1 cellular context compared by ENCODE assay signal in the genomic region with DNA sequence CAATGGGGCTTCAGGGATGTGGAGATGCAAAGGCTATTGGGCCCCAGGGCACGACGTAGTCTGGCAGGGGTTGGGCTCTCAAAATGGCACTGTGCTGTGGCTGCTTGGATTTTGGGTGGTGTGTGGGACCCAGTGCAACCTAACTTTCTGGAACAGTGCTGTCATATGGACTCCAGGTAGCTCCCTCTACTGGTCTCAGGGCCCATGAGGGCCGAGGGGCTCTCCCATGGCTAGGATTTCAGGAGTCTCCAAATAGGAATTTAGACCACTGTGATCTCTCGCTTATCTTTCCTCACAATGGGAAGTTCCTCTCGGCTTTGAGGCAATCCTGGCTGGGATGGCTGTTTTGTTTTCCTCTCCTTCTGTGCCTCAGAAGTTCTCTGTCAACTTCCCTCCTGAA.
TF ChIP-seq lines count a peak whose summit lies in the region.

No MANE protein-coding gene starts in this region.

TF ChIP-seq in GM23338, 12 proteins besides CTCF, POLR2A, EP300 and RAD21 (continued from another document):
- TF ChIP-seq, protein P1, sequence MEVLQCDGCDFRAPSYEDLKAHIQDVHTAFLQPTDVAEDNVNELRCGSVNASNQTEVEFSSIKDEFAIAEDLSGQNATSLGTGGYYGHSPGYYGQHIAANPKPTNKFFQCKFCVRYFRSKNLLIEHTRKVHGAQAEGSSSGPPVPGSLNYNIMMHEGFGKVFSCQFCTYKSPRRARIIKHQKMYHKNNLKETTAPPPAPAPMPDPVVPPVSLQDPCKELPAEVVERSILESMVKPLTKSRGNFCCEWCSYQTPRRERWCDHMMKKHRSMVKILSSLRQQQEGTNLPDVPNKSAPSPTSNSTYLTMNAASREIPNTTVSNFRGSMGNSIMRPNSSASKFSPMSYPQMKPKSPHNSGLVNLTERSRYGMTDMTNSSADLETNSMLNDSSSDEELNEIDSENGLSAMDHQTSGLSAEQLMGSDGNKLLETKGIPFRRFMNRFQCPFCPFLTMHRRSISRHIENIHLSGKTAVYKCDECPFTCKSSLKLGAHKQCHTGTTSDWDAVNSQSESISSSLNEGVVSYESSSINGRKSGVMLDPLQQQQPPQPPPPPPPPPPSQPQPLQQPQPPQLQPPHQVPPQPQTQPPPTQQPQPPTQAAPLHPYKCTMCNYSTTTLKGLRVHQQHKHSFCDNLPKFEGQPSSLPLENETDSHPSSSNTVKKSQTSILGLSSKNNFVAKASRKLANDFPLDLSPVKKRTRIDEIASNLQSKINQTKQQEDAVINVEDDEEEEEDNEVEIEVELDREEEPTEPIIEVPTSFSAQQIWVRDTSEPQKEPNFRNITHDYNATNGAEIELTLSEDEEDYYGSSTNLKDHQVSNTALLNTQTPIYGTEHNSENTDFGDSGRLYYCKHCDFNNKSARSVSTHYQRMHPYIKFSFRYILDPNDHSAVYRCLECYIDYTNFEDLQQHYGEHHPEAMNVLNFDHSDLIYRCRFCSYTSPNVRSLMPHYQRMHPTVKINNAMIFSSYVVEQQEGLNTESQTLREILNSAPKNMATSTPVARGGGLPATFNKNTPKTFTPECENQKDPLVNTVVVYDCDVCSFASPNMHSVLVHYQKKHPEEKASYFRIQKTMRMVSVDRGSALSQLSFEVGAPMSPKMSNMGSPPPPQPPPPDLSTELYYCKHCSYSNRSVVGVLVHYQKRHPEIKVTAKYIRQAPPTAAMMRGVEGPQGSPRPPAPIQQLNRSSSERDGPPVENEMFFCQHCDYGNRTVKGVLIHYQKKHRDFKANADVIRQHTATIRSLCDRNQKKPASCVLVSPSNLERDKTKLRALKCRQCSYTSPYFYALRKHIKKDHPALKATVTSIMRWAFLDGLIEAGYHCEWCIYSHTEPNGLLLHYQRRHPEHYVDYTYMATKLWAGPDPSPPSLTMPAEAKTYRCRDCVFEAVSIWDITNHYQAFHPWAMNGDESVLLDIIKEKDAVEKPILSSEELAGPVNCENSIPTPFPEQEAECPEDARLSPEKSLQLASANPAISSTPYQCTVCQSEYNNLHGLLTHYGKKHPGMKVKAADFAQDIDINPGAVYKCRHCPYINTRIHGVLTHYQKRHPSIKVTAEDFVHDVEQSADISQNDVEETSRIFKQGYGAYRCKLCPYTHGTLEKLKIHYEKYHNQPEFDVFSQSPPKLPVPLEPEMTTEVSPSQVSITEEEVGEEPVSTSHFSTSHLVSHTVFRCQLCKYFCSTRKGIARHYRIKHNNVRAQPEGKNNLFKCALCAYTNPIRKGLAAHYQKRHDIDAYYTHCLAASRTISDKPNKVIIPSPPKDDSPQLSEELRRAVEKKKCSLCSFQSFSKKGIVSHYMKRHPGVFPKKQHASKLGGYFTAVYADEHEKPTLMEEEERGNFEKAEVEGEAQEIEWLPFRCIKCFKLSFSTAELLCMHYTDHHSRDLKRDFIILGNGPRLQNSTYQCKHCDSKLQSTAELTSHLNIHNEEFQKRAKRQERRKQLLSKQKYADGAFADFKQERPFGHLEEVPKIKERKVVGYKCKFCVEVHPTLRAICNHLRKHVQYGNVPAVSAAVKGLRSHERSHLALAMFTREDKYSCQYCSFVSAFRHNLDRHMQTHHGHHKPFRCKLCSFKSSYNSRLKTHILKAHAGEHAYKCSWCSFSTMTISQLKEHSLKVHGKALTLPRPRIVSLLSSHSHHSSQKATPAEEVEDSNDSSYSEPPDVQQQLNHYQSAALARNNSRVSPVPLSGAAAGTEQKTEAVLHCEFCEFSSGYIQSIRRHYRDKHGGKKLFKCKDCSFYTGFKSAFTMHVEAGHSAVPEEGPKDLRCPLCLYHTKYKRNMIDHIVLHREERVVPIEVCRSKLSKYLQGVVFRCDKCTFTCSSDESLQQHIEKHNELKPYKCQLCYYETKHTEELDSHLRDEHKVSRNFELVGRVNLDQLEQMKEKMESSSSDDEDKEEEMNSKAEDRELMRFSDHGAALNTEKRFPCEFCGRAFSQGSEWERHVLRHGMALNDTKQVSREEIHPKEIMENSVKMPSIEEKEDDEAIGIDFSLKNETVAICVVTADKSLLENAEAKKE (CRISPR knock-in tag; IDR thresholded peaks at IDR 0.05): no peak
- TF ChIP-seq, protein P2, sequence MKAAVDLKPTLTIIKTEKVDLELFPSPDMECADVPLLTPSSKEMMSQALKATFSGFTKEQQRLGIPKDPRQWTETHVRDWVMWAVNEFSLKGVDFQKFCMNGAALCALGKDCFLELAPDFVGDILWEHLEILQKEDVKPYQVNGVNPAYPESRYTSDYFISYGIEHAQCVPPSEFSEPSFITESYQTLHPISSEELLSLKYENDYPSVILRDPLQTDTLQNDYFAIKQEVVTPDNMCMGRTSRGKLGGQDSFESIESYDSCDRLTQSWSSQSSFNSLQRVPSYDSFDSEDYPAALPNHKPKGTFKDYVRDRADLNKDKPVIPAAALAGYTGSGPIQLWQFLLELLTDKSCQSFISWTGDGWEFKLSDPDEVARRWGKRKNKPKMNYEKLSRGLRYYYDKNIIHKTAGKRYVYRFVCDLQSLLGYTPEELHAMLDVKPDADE (IDR thresholded peaks at IDR 0.05): no peak
- TF ChIP-seq STAT1 (IDR thresholded peaks at IDR 0.05; ENCODE audit: unreplicated experiment) (no peak), EZH2phosphoT487 (IDR thresholded peaks at IDR 0.05; ENCODE audit: unreplicated experiment) (no peak), POLR2AphosphoS5 (IDR thresholded peaks at IDR 0.05; ENCODE audit: low read depth) (no peak), NANOG (IDR thresholded peaks at IDR 0.05; ENCODE audit: borderline replicate concordance) (no peak), ZNF331 (CRISPR knock-in tag; IDR thresholded peaks at IDR 0.05; ENCODE audit: low read depth) (no peak), JUNB (IDR thresholded peaks at IDR 0.05; ENCODE audit: unreplicated experiment) (no peak)
- TF ChIP-seq, protein P3, sequence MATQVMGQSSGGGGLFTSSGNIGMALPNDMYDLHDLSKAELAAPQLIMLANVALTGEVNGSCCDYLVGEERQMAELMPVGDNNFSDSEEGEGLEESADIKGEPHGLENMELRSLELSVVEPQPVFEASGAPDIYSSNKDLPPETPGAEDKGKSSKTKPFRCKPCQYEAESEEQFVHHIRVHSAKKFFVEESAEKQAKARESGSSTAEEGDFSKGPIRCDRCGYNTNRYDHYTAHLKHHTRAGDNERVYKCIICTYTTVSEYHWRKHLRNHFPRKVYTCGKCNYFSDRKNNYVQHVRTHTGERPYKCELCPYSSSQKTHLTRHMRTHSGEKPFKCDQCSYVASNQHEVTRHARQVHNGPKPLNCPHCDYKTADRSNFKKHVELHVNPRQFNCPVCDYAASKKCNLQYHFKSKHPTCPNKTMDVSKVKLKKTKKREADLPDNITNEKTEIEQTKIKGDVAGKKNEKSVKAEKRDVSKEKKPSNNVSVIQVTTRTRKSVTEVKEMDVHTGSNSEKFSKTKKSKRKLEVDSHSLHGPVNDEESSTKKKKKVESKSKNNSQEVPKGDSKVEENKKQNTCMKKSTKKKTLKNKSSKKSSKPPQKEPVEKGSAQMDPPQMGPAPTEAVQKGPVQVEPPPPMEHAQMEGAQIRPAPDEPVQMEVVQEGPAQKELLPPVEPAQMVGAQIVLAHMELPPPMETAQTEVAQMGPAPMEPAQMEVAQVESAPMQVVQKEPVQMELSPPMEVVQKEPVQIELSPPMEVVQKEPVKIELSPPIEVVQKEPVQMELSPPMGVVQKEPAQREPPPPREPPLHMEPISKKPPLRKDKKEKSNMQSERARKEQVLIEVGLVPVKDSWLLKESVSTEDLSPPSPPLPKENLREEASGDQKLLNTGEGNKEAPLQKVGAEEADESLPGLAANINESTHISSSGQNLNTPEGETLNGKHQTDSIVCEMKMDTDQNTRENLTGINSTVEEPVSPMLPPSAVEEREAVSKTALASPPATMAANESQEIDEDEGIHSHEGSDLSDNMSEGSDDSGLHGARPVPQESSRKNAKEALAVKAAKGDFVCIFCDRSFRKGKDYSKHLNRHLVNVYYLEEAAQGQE (IDR thresholded peaks at IDR 0.05; ENCODE audit: unreplicated experiment): no peak
TF ChIP-seq in GM23338: peak in this region for 0.
